11 cellular contexts compared by ENCODE assay signal in genomic region chr2:131495506-131495905, GRCh38. TPM values are rescaled to one million over a fixed set of nuclear protein-coding genes. Genes with fewer than 3 reads are reported as not detected.
A peak's percentile ranks its signal among the peaks of the same experiment; 100 is the strongest.
DNase-seq lines count a peak whose midpoint lies in the region; ATAC-seq and TF ChIP-seq lines count a peak whose summit lies in the region.
"Not testable (repeated sequence)": the region's sequence is repeated elsewhere in the genome, so short reads cannot be mapped to it uniquely, and the experiment has no call there.
"Had no signal": no experiment of that assay in that cellular context is flagged by ENCODE, and none has a peak within 500 bp of the region (broad histone marks: within the 10 kb centered on the region; RNA-seq: fewer than 3 reads in every experiment).

No MANE protein-coding gene starts in this region.

- not testable (repeated sequence) for H3K27me3 ChIP-seq in CD8-positive, alpha-beta T cell (ENCODE audit: insufficient read depth, low read length); endodermal cell (ENCODE audit: control insufficient read depth, insufficient read depth, low read length, poor library complexity, severe bottlenecking)

- H3K4me1 Mint-ChIP-seq in CD8-positive, alpha-beta T cell (ENCODE audit: low read depth), result peaks cover 36% of the 10 kb centered on the region
- H3K4me1 Mint-ChIP-seq in WTC11 (peaks cover 13% of the 10 kb centered on the region), endodermal cell (peaks cover 14% of the 10 kb centered on the region)
- peaks cover 54% of the 10 kb centered on the region for H3K4me1 Mint-ChIP-seq in activated CD8-positive, alpha-beta memory T cell treated with anti-CD3 and anti-CD28 coated beads, Interleukin-2, amount 10 ng/mL, durations not matched to agents 7 days and 5 days
- H3K4me1 Mint-ChIP-seq in activated naive CD8-positive, alpha-beta T cell (ENCODE audit: low read depth), result peaks cover 29% of the 10 kb centered on the region
- H3K4me1 Mint-ChIP-seq in natural killer cell treated with Interleukin-12 subunit alpha and Interleukin-12 subunit beta and Interleukin-15 and Interleukin-18, amount 100 ng/mL, for 72 hours (ENCODE audit: low read depth in 2 of 2), result peaks cover 33 to 41% of the 10 kb centered on the region in 2 donors
- peaks cover 31% of the 10 kb centered on the region for H3K4me1 Mint-ChIP-seq in stimulated activated naive CD8-positive, alpha-beta T cell treated with anti-CD3 and anti-CD28 coated beads, Interleukin-15, Interleukin-2, amounts not matched to agents 100 ng/mL and 50 ng/mL, for 24 hours (ENCODE audit: low read depth)

- not testable (repeated sequence) for H3K27ac ChIP-seq in CD8-positive, alpha-beta T cell (ENCODE audit: low read depth, low read length); endodermal cell (ENCODE audit: low read depth, low read length)

- TF ChIP-seq CTCF in CD8-positive, alpha-beta T cell (IDR thresholded peaks at IDR 0.05); NB4 (IDR thresholded peaks at IDR 0.05; ENCODE audit: low read depth, low read length); WTC11 (IDR thresholded peaks at IDR 0.05); endodermal cell (conservative IDR thresholded peaks at IDR 0.05): not testable (repeated sequence)

- H3K36me3 ChIP-seq in CD8-positive, alpha-beta T cell (ENCODE audit: insufficient read depth, low read length), result not testable (repeated sequence)
- peaks cover 26% of the 10 kb centered on the region for H3K36me3 ChIP-seq in endodermal cell (ENCODE audit: control insufficient read depth, insufficient read depth, low read length)

- H3K9me3 ChIP-seq in CD8-positive, alpha-beta T cell (ENCODE audit: low read length); endodermal cell (ENCODE audit: control insufficient read depth, low read length): not testable (repeated sequence)

- H3K9me3 Mint-ChIP-seq in CD8-positive, alpha-beta T cell; WTC11; activated CD8-positive, alpha-beta memory T cell treated with anti-CD3 and anti-CD28 coated beads, Interleukin-2, amount 10 ng/mL, durations not matched to agents 7 days and 5 days (ENCODE audit: low read depth); activated naive CD8-positive, alpha-beta T cell (ENCODE audit: low read depth); endodermal cell; natural killer cell treated with Interleukin-12 subunit alpha and Interleukin-12 subunit beta and Interleukin-15 and Interleukin-18, amount 100 ng/mL, for 72 hours; stimulated activated naive CD8-positive, alpha-beta T cell treated with anti-CD3 and anti-CD28 coated beads, Interleukin-15, Interleukin-2, amounts not matched to agents 100 ng/mL and 50 ng/mL, for 24 hours: not testable (repeated sequence)

- H3K9ac ChIP-seq in endodermal cell (ENCODE audit: extremely low read depth, low read length, poor library complexity, severe bottlenecking), result not testable (repeated sequence)

- peaks cover 44% of the 10 kb centered on the region for H3K36me3 Mint-ChIP-seq in CD8-positive, alpha-beta T cell
- H3K36me3 Mint-ChIP-seq in WTC11 (peaks cover 26% of the 10 kb centered on the region), endodermal cell (ENCODE audit: low read depth) (peaks cover 28% of the 10 kb centered on the region)
- peaks cover 21% of the 10 kb centered on the region for H3K36me3 Mint-ChIP-seq in activated CD8-positive, alpha-beta memory T cell treated with anti-CD3 and anti-CD28 coated beads, Interleukin-2, amount 10 ng/mL, durations not matched to agents 7 days and 5 days
- H3K36me3 Mint-ChIP-seq in activated naive CD8-positive, alpha-beta T cell; natural killer cell treated with Interleukin-12 subunit alpha and Interleukin-12 subunit beta and Interleukin-15 and Interleukin-18, amount 100 ng/mL, for 72 hours: not testable (repeated sequence)
- peaks cover 22% of the 10 kb centered on the region for H3K36me3 Mint-ChIP-seq in stimulated activated naive CD8-positive, alpha-beta T cell treated with anti-CD3 and anti-CD28 coated beads, Interleukin-15, Interleukin-2, amounts not matched to agents 100 ng/mL and 50 ng/mL, for 24 hours (ENCODE audit: low read depth)

- no CpG with 5 or more reads among the region's 1 CpG for WGBS in endodermal cell (ENCODE audit: insufficient coverage in 1 of 2, insufficient read length in 1 of 2), 2 experiments

- H3K4me1 ChIP-seq in CD8-positive, alpha-beta T cell (ENCODE audit: insufficient read depth, low read length), result peaks cover 16% of the 10 kb centered on the region
- H3K4me1 ChIP-seq in endodermal cell (ENCODE audit: control insufficient read depth, insufficient read depth, low read length), result not testable (repeated sequence)

- POLR2A ChIA-PET in CD8-positive, alpha-beta T cell (lab: Charles Lee); WTC11 (lab: Charles Lee): not testable (repeated sequence)

- CTCF ChIA-PET in CD8-positive, alpha-beta T cell (lab: Charles Lee), result interaction anchor here (0.8 kb wide), 1 partner anchor 13 kb away, joined by 3 read pairs; no protein-coding TSS in a partner anchor
- CTCF ChIA-PET in WTC11 (lab: Charles Lee); activated CD8-positive, alpha-beta memory T cell treated with anti-CD3 and anti-CD28 coated beads, Interleukin-2, amount 10 ng/mL, durations not matched to agents 7 days and 5 days (lab: Charles Lee): not testable (repeated sequence)

- DNase-seq in CD8-positive, alpha-beta T cell; NB4 (ENCODE audit: low read depth); WTC11 (ENCODE audit: low spot score); activated CD8-positive, alpha-beta memory T cell treated with anti-CD3 and anti-CD28 coated beads, Interleukin-2, amount 10 ng/mL, durations not matched to agents 7 days and 5 days; endodermal cell; natural killer cell treated with Interleukin-12 subunit alpha and Interleukin-12 subunit beta and Interleukin-15 and Interleukin-18, amount 100 ng/mL, for 72 hours (ENCODE audit: low spot score): not testable (repeated sequence)

- H3K27ac Mint-ChIP-seq in CD8-positive, alpha-beta T cell, result peak overlapping the region; percentile 13
- H3K27ac Mint-ChIP-seq in WTC11; endodermal cell; stimulated activated naive CD8-positive, alpha-beta T cell treated with anti-CD3 and anti-CD28 coated beads, Interleukin-15, Interleukin-2, amounts not matched to agents 100 ng/mL and 50 ng/mL, for 24 hours: not testable (repeated sequence)
- peak overlapping the region; percentile 61 for H3K27ac Mint-ChIP-seq in activated CD8-positive, alpha-beta memory T cell treated with anti-CD3 and anti-CD28 coated beads, Interleukin-2, amount 10 ng/mL, durations not matched to agents 7 days and 5 days
- peak overlapping the region; percentile 64 for H3K27ac Mint-ChIP-seq in activated naive CD8-positive, alpha-beta T cell
- H3K27ac Mint-ChIP-seq in natural killer cell treated with Interleukin-12 subunit alpha and Interleukin-12 subunit beta and Interleukin-15 and Interleukin-18, amount 100 ng/mL, for 72 hours, result peak overlapping the region; percentile 20 to 60

- intact Hi-C loops in CD8-positive, alpha-beta T cell (cut with DNase I, micrococcal nuclease), result loop anchor here in 1 of 2 experiments (10.0 kb wide), 1 partner anchor 341 kb away; no protein-coding TSS in a partner anchor

- H3K4me3 ChIP-seq in CD8-positive, alpha-beta T cell (ENCODE audit: low read depth, low read length), result not testable (repeated sequence)
- peak overlapping the region; percentile 25 for H3K4me3 ChIP-seq in NB4 (ENCODE audit: low read depth, low read length)
- H3K4me3 ChIP-seq in endodermal cell (ENCODE audit: low read length), result peak overlapping the region; percentile 28

- H3K27me3 Mint-ChIP-seq in CD8-positive, alpha-beta T cell (ENCODE audit: low read depth); WTC11 (ENCODE audit: low read depth); activated CD8-positive, alpha-beta memory T cell treated with anti-CD3 and anti-CD28 coated beads, Interleukin-2, amount 10 ng/mL, durations not matched to agents 7 days and 5 days; activated naive CD8-positive, alpha-beta T cell; endodermal cell (ENCODE audit: insufficient read depth); natural killer cell treated with Interleukin-12 subunit alpha and Interleukin-12 subunit beta and Interleukin-15 and Interleukin-18, amount 100 ng/mL, for 72 hours; stimulated activated naive CD8-positive, alpha-beta T cell treated with anti-CD3 and anti-CD28 coated beads, Interleukin-15, Interleukin-2, amounts not matched to agents 100 ng/mL and 50 ng/mL, for 24 hours: not testable (repeated sequence)

- TF ChIP-seq POLR2A in NB4 (IDR thresholded peaks at IDR 0.05; ENCODE audit: extremely low read depth, insufficient read length), result not testable (repeated sequence)

- peak overlapping the region; percentile 27 for H3K4me3 Mint-ChIP-seq in CD8-positive, alpha-beta T cell
- H3K4me3 Mint-ChIP-seq in WTC11 (peak overlapping the region; percentile 25; the same call in 1 of the 2 replicates), endodermal cell (peak overlapping the region; percentile 95)
- peak overlapping the region; percentile 24 for H3K4me3 Mint-ChIP-seq in activated CD8-positive, alpha-beta memory T cell treated with anti-CD3 and anti-CD28 coated beads, Interleukin-2, amount 10 ng/mL, durations not matched to agents 7 days and 5 days
- peak overlapping the region; percentile 65 for H3K4me3 Mint-ChIP-seq in activated naive CD8-positive, alpha-beta T cell
- peak overlapping the region; percentile 20 for H3K4me3 Mint-ChIP-seq in natural killer cell treated with Interleukin-12 subunit alpha and Interleukin-12 subunit beta and Interleukin-15 and Interleukin-18, amount 100 ng/mL, for 72 hours
- H3K4me3 Mint-ChIP-seq in stimulated activated naive CD8-positive, alpha-beta T cell treated with anti-CD3 and anti-CD28 coated beads, Interleukin-15, Interleukin-2, amounts not matched to agents 100 ng/mL and 50 ng/mL, for 24 hours, result peak overlapping the region; percentile 47

- not testable (repeated sequence) for ATAC-seq in CD8-positive, alpha-beta T cell; WTC11; activated CD8-positive, alpha-beta memory T cell treated with anti-CD3 and anti-CD28 coated beads, Interleukin-2, amount 10 ng/mL, durations not matched to agents 7 days and 5 days; natural killer cell treated with Interleukin-12 subunit alpha and Interleukin-12 subunit beta and Interleukin-15 and Interleukin-18, amount 100 ng/mL, for 72 hours

RNA-seq across cellular contexts. Expression of gene MZT2A, which starts 3.3 kb away (rescaled TPM):
- total RNA-seq in CD8-positive, alpha-beta T cell, result 10 to 100 TPM; 54.7 to 55.5 TPM
- total RNA-seq in WTC11 (2021), result 162 to 179 TPM (median 167 TPM) in 3 replicates
- 100 to 1,000 TPM; 198 to 262 TPM for total RNA-seq in activated CD8-positive, alpha-beta memory T cell treated with anti-CD3 and anti-CD28 coated beads, Interleukin-2, amount 10 ng/mL, durations not matched to agents 7 days and 5 days
- 100 to 1,000 TPM; 133 to 144 TPM for total RNA-seq in endodermal cell
- 105 TPM for polyA plus RNA-seq in endodermal cell (2013, experiment 1 of 2)
- 98.1 TPM for polyA plus RNA-seq in endodermal cell (2013, experiment 2 of 2)
- total RNA-seq in natural killer cell treated with Interleukin-12 subunit alpha and Interleukin-12 subunit beta and Interleukin-15 and Interleukin-18, amount 100 ng/mL, for 72 hours, result 10 to 100 TPM; 60.5 to 96.1 TPM

RNA-seq across cellular contexts. Expression of gene TUBA3D, which starts 19.6 kb away (rescaled TPM):
- total RNA-seq in CD8-positive, alpha-beta T cell, result not detected
- total RNA-seq in WTC11 (2021) (0.25 to 0.28 TPM in 2 of 3 replicates, not detected in the other), endodermal cell (not detected)
- not detected for total RNA-seq in activated CD8-positive, alpha-beta memory T cell treated with anti-CD3 and anti-CD28 coated beads, Interleukin-2, amount 10 ng/mL, durations not matched to agents 7 days and 5 days
- not detected for polyA plus RNA-seq in endodermal cell (2013, experiment 1 of 2)
- polyA plus RNA-seq in endodermal cell (2013, experiment 2 of 2), result not detected
- not detected for total RNA-seq in natural killer cell treated with Interleukin-12 subunit alpha and Interleukin-12 subunit beta and Interleukin-15 and Interleukin-18, amount 100 ng/mL, for 72 hours
- total RNA-seq: Daoy had no signal
- polyA plus RNA-seq: IgD-negative memory B cell had no signal

RNA-seq across cellular contexts. Expression of gene CCDC74A, which starts 32.2 kb away (rescaled TPM):
- 1 to 10 TPM; 1.3 TPM for total RNA-seq in CD8-positive, alpha-beta T cell
- total RNA-seq in WTC11 (2021) (11.7 to 16.7 TPM (median 12.6 TPM) in 3 replicates), endodermal cell (10 to 100 TPM; 17.3 to 29.9 TPM)
- 1 to 10 TPM; 3.0 to 4.6 TPM for total RNA-seq in activated CD8-positive, alpha-beta memory T cell treated with anti-CD3 and anti-CD28 coated beads, Interleukin-2, amount 10 ng/mL, durations not matched to agents 7 days and 5 days
- polyA plus RNA-seq in endodermal cell (2013, experiment 1 of 2), result 42.5 TPM
- 46.0 TPM for polyA plus RNA-seq in endodermal cell (2013, experiment 2 of 2)
- total RNA-seq in natural killer cell treated with Interleukin-12 subunit alpha and Interleukin-12 subunit beta and Interleukin-15 and Interleukin-18, amount 100 ng/mL, for 72 hours, result 1 to 10 TPM; 2.1 to 2.5 TPM
- total RNA-seq: HT1080 had no signal
- polyA plus RNA-seq: IgD-negative memory B cell had no signal

Comparison
In these comparisons a context has a peak if more than half of its experiments do, and no peak if none do; other contexts are left out.
1. H3K4me3 Mint-ChIP-seq: peak in every context shown above with its lines; median percentile 95 in endodermal cell; 65 in activated naive CD8-positive, alpha-beta T cell; 47 in stimulated activated naive CD8-positive, alpha-beta T cell treated with anti-CD3 and anti-CD28 coated beads, Interleukin-15, Interleukin-2, amounts not matched to agents 100 ng/mL and 50 ng/mL, for 24 hours; 27 in CD8-positive, alpha-beta T cell; 25 in WTC11; 24 in activated CD8-positive, alpha-beta memory T cell treated with anti-CD3 and anti-CD28 coated beads, Interleukin-2, amount 10 ng/mL, durations not matched to agents 7 days and 5 days; 20 in natural killer cell treated with Interleukin-12 subunit alpha and Interleukin-12 subunit beta and Interleukin-15 and Interleukin-18, amount 100 ng/mL, for 72 hours.